In genomic region chr5:164898705-164899104, GRCh38 we compare ENCODE assay signal across 6 cellular contexts.
"Had no signal": no experiment of that assay in that cellular context is flagged by ENCODE, and none has a peak within 500 bp of the region (broad histone marks: within the 10 kb centered on the region; RNA-seq: fewer than 3 reads in every experiment).

No MANE protein-coding gene starts in this region.

- DNase-seq: Karpas-422, KBM-7, KG1 had no signal

- FAIRE-seq: HTR-8/SVneo had no signal

- H3K9ac ChIP-seq: KMS-11 had no signal

- H3K27ac ChIP-seq: HL-60, KMS-11 had no signal

- H3K4me2 ChIP-seq: KMS-11 had no signal
